ENCODE assay signal across 30 cellular contexts in genomic region chr15:101150723-101151040, GRCh38.
"Had no signal": no experiment of that assay in that cellular context is flagged by ENCODE, and none has a peak within 500 bp of the region (broad histone marks: within the 10 kb centered on the region; RNA-seq: fewer than 3 reads in every experiment).

No MANE protein-coding gene starts in this region.

- H2AFZ ChIP-seq: parathyroid adenoma had no signal

- H3K27ac ChIP-seq: breast epithelium, esophagus muscularis mucosa, foreskin keratinocyte, parathyroid adenoma, psoas muscle, sigmoid colon, thyroid gland, WERI-Rb-1 had no signal

- H3K27ac Mint-ChIP-seq: activated CD4-positive, alpha-beta memory T cell treated with anti-CD3 and anti-CD28 coated beads for 36 hours; activated CD4-positive, alpha-beta T cell treated with anti-CD3 and anti-CD28 coated beads, Interleukin-2, amount 10 ng/mL, durations not matched to agents 24 days and 14 days; activated naive CD4-positive, alpha-beta T cell treated with anti-CD3 and anti-CD28 coated beads, Interleukin-2, amount 50 U/mL, for 72 hours; stimulated activated naive B cell treated with anti-CD40 and anti-IgM and Interleukin-4, amounts not matched to agents 10 μg/mL and 1 μg/mL and 100 μg/mL, for 72 hours; T-helper 17 cell had no signal

- H3K36me3 ChIP-seq: breast epithelium, esophagus muscularis mucosa, heart right ventricle, sigmoid colon, stomach, thyroid gland, WERI-Rb-1 had no signal

- H3K4me3 Mint-ChIP-seq: activated CD4-positive, alpha-beta memory T cell treated with anti-CD3 and anti-CD28 coated beads for 36 hours; activated CD4-positive, alpha-beta T cell treated with anti-CD3 and anti-CD28 coated beads, Interleukin-2, amount 10 ng/mL, durations not matched to agents 24 days and 14 days; activated T-helper 1 cell treated with anti-CD3 and anti-CD28 coated beads, Interleukin-12 subunit alpha, Interleukin-12 subunit beta, Interleukin-2, Interleukin-4 antibody, amounts not matched to agents 30 ng/mL and 10 ng/mL and 1 ng/mL, durations not matched to agents 14 hours and 24 hours and 36 hours; stimulated activated naive B cell treated with anti-CD40 and anti-IgM and Interleukin-4, amounts not matched to agents 10 μg/mL and 1 μg/mL and 100 μg/mL, for 72 hours; T-helper 17 cell had no signal

- H3K4me3 ChIP-seq: breast epithelium, esophagus muscularis mucosa, heart right ventricle, lung, mucosa of descending colon, psoas muscle, sigmoid colon, stomach, thyroid gland had no signal

- H3K27me3 Mint-ChIP-seq: activated CD4-positive, alpha-beta T cell treated with anti-CD3 and anti-CD28 coated beads, Interleukin-2, amount 10 ng/mL, durations not matched to agents 24 days and 14 days had no signal

- DNase-seq: activated CD4-positive, alpha-beta memory T cell treated with anti-CD3 and anti-CD28 coated beads for 36 hours; activated CD4-positive, alpha-beta T cell treated with anti-CD3 and anti-CD28 coated beads, Interleukin-2, amount 10 ng/mL, durations not matched to agents 24 days and 14 days; activated CD8-positive, alpha-beta memory T cell treated with anti-CD3 and anti-CD28 coated beads, Interleukin-2, amount 50 U/mL, for 4 hours; activated gamma-delta T cell treated with Interleukin-2 at 50 U/mL for 16 hours; activated T-cell treated with anti-CD3 and anti-CD28 coated beads, Interleukin-2, amount 50 U/mL, for 1 hour; dermis blood vessel endothelial cell; effector CD4-positive, alpha-beta T cell; heart right ventricle; mesendoderm; occipital lobe; psoas muscle; small intestine; stimulated activated CD4-positive, alpha-beta T cell treated with anti-CD3 and anti-CD28 coated beads, Interleukin-15, amount 100 ng/mL, for 24 hours; stimulated activated CD4-positive, alpha-beta T cell treated with anti-CD3 and anti-CD28 coated beads, Interleukin-2, amount 100 ng/mL, for 24 hours; stimulated activated naive B cell treated with anti-CD40 and anti-IgM and Interleukin-4, amounts not matched to agents 10 μg/mL and 1 μg/mL and 100 μg/mL, for 72 hours; stomach; T-helper 17 cell; T1000; WERI-Rb-1 had no signal

- H3K27me3 ChIP-seq: breast epithelium, esophagus muscularis mucosa, foreskin keratinocyte, heart right ventricle, sigmoid colon, stomach, thyroid gland had no signal

- H3K79me2 ChIP-seq: parathyroid adenoma had no signal

- H3K9ac ChIP-seq: parathyroid adenoma had no signal

- H3K36me3 Mint-ChIP-seq: activated CD4-positive, alpha-beta memory T cell treated with anti-CD3 and anti-CD28 coated beads for 36 hours; activated naive CD4-positive, alpha-beta T cell treated with anti-CD3 and anti-CD28 coated beads, Interleukin-2, amount 50 U/mL, for 72 hours had no signal

- H3K4me1 ChIP-seq: breast epithelium, parathyroid adenoma, psoas muscle, sigmoid colon, thyroid gland had no signal

- H3K9me3 ChIP-seq: breast epithelium, esophagus muscularis mucosa, heart right ventricle, mucosa of descending colon, psoas muscle, sigmoid colon, stomach, thyroid gland had no signal

- ATAC-seq: activated CD4-positive, CD25-positive, alpha-beta regulatory T cell treated with anti-CD3 and anti-CD28 coated beads, Interleukin-2, amount 50 U/mL, for 24 hours; activated naive CD4-positive, alpha-beta T cell treated with anti-CD3 and anti-CD28 coated beads, Interleukin-2, amount 50 U/mL, for 72 hours; foreskin keratinocyte; mucosa of descending colon; psoas muscle; stimulated activated naive B cell treated with anti-CD40 and anti-IgM and Interleukin-4, amounts not matched to agents 10 μg/mL and 1 μg/mL and 100 μg/mL, for 72 hours; T-helper 17 cell had no signal

- H3K9me3 Mint-ChIP-seq: activated CD4-positive, alpha-beta memory T cell treated with anti-CD3 and anti-CD28 coated beads for 36 hours; activated CD4-positive, alpha-beta T cell treated with anti-CD3 and anti-CD28 coated beads, Interleukin-2, amount 10 ng/mL, durations not matched to agents 24 days and 14 days; activated naive CD4-positive, alpha-beta T cell treated with anti-CD3 and anti-CD28 coated beads, Interleukin-2, amount 50 U/mL, for 72 hours; activated T-helper 1 cell treated with anti-CD3 and anti-CD28 coated beads, Interleukin-12 subunit alpha, Interleukin-12 subunit beta, Interleukin-2, Interleukin-4 antibody, amounts not matched to agents 30 ng/mL and 10 ng/mL and 1 ng/mL, durations not matched to agents 14 hours and 24 hours and 36 hours had no signal
